ENCODE assay signal across 17 cellular contexts in the genomic region with DNA sequence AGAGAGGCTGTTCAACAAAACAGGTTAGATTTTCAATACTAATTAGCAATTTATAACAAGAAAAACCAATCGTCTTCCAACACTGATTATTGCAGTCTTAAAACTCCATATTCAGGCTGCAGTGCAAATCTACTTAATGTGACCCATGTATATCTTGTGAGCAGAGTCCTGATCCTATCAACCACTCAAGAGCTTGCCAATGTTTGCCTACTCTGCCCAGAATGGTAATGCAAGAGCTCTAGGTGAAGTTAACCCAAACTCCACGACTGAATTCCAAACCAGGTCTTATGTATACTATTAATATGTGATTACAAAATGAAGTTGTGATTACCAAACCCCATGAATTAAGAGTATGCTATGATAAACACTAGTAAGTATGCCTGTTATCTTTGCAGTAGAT. TPM values are rescaled to one million over a fixed set of nuclear protein-coding genes. Genes with fewer than 3 reads are reported as not detected.
DNase-seq lines count a peak whose midpoint lies in the region; ATAC-seq and TF ChIP-seq lines count a peak whose summit lies in the region.
"Had no signal": no experiment of that assay in that cellular context is flagged by ENCODE, and none has a peak within 500 bp of the region (broad histone marks: within the 10 kb centered on the region; RNA-seq: fewer than 3 reads in every experiment).

No MANE protein-coding gene starts in this region.

- H3K4me2 ChIP-seq in mesendoderm (ENCODE audit: low read length), result no peak overlapping the region

- intact Hi-C loops in Panc1 (cut with micrococcal nuclease; ENCODE audit: unreplicated experiment), result no loop called here

- ATAC-seq in GM18868 (IDR thresholded peaks at IDR 0.05; ENCODE audit: unreplicated experiment) (peak; percentile 8), Panc1 (no peak), lung (ENCODE audit: insufficient read depth, low FRiP score) (peak; percentile 58)
- ATAC-seq: CD8-positive, alpha-beta T cell had no signal

- H3K27ac ChIP-seq in Panc1 (ENCODE audit: low read length) (peak overlapping the region; percentile 44), lung (ENCODE audit: low read depth in 1 of 2, low read length in 1 of 2) (no peak overlapping the region), mesendoderm (ENCODE audit: low read depth, low read length) (no peak overlapping the region)
- H3K27ac ChIP-seq: RWPE1 had no signal

- H3K79me2 ChIP-seq in mesendoderm (ENCODE audit: control insufficient read depth, insufficient read depth, low read length), result peaks cover 12% of the 10 kb centered on the region

- H3K79me1 ChIP-seq in mesendoderm (ENCODE audit: low read length), result no peaks in the 10 kb centered on the region

- no peak overlapping the region for H4K5ac ChIP-seq in mesendoderm (ENCODE audit: low read length)

- H3K9ac ChIP-seq in mesendoderm (ENCODE audit: low read length), result no peak overlapping the region

- H3K4me1 ChIP-seq in Panc1 (ENCODE audit: control insufficient read depth, insufficient read depth, low read length), result peaks cover 7% of the 10 kb centered on the region
- peaks cover 1 to 15% of the 10 kb centered on the region in 2 donors for H3K4me1 ChIP-seq in lung (ENCODE audit: control insufficient read depth in 2 of 2, insufficient read depth in 2 of 2, low read length in 2 of 2)
- peaks cover 3% of the 10 kb centered on the region for H3K4me1 ChIP-seq in mesendoderm (ENCODE audit: control insufficient read depth, low read depth, low read length)

- no peak overlapping the region for H2BK5ac ChIP-seq in mesendoderm (ENCODE audit: low read length)

- H3K27me3 ChIP-seq in Panc1 (ENCODE audit: control insufficient read depth, insufficient read depth, low read length) (no peaks in the 10 kb centered on the region), lung (ENCODE audit: control insufficient read depth, insufficient read depth) (no peaks in the 10 kb centered on the region), mesendoderm (ENCODE audit: insufficient read depth, low read length, poor library complexity) (no peaks in the 10 kb centered on the region), MG63 (peaks cover 7% of the 10 kb centered on the region)

- POLR2A ChIA-PET in Panc1 (lab: Charles Lee), result no interaction called here

- H3K9me3 ChIP-seq in Panc1 (ENCODE audit: control insufficient read depth, insufficient read depth, low read depth, low read length) (no peaks in the 10 kb centered on the region), lung (ENCODE audit: control insufficient read depth in 2 of 2, insufficient read depth in 1 of 2, low read length in 1 of 2) (no peaks in the 10 kb centered on the region), MG63 (no peaks in the 10 kb centered on the region)

- 52 to 68% methylated on average over 2 of the region's 2 CpGs for WGBS in lung, 2 donors
- WGBS in mesendoderm (ENCODE audit: extremely low coverage, insufficient coverage, low lambda C conversion rate), result no CpG with 5 or more reads among the region's 2 CpGs

- no TSS peak for BruUV-seq in Panc1 (replicated peaks; lab: Mats Ljungman, UMichigan)

- DNase-seq in NCI-H1092 treated with DMSO at 0.1 percent for 48 hours (lab: John Stamatoyannopoulos, UW) (peak; percentile 1), NCI-H1092 (lab: John Stamatoyannopoulos, UW) (no peak), Panc1 (ENCODE audit: low read depth, low spot score) (no peak), lung (ENCODE audit: low spot score) (no peak), nucleus accumbens (lab: John Stamatoyannopoulos, UW) (no peak), mesendoderm (no peak), MG63 (no peak)
- DNase-seq: 8988T; CD8-positive, alpha-beta T cell; H7; IMR-90; Kasumi-1; NCI-H1436; NCI-H524 treated with DMSO at 0.1 percent for 48 hours; OCI-M1 had no signal

- H3K23ac ChIP-seq in mesendoderm (ENCODE audit: low read length), result no peak overlapping the region

- no peak overlapping the region for H3K56ac ChIP-seq in mesendoderm (ENCODE audit: low read length)

- TF ChIP-seq CTCF in Panc1 (IDR thresholded peaks at IDR 0.05), result no peak
- no peak for TF ChIP-seq CTCF in lung (IDR thresholded peaks at IDR 0.05; ENCODE audit: control extremely low read depth, extremely low read depth)

- H2BK15ac ChIP-seq in mesendoderm (replicated peaks; ENCODE audit: low read depth), result no peak overlapping the region

- in situ Hi-C loops in Panc1 (cut with HindIII; ENCODE audit: low pct_unique_long_range_greater_than_20kb, low sequenced_read_pairs), result no loop called here

- no peak overlapping the region for H3K4me3 ChIP-seq in Panc1 (ENCODE audit: low read depth in 2 of 2, low read length in 2 of 2)
- no peak overlapping the region for H3K4me3 ChIP-seq in lung
- H3K4me3 ChIP-seq in mesendoderm (ENCODE audit: low read length), result no peak overlapping the region
- no peak overlapping the region for H3K4me3 ChIP-seq in MG63

- no peak overlapping the region for H3K18ac ChIP-seq in mesendoderm (ENCODE audit: low read length)

- no peak overlapping the region for H2AK5ac ChIP-seq in mesendoderm (ENCODE audit: low read length)

- H2BK120ac ChIP-seq in mesendoderm (ENCODE audit: low read depth, low read length), result no peak overlapping the region

- H3K4ac ChIP-seq in mesendoderm (ENCODE audit: low read depth, low read length), result no peak overlapping the region

- CTCF ChIA-PET in Panc1 (lab: Charles Lee), result no interaction called here

- H4K8ac ChIP-seq in mesendoderm (ENCODE audit: low read depth, low read length), result no peak overlapping the region

- H3K36me3 ChIP-seq in Panc1 (ENCODE audit: control insufficient read depth, insufficient read depth, low read length) (no peaks in the 10 kb centered on the region), lung (ENCODE audit: control insufficient read depth in 2 of 2, insufficient read depth in 2 of 2, low read length in 2 of 2) (no peaks in the 10 kb centered on the region), mesendoderm (ENCODE audit: control insufficient read depth, insufficient read depth, low read length) (no peaks in the 10 kb centered on the region), MG63 (no peaks in the 10 kb centered on the region)

RNA-seq across cellular contexts. Expression of gene EFNA5, which starts 17.1 kb away (rescaled TPM):
- 30.5 TPM for total RNA-seq in Panc1 (2021; ENCODE audit: unreplicated experiment)
- 5.5 TPM for polyA plus RNA-seq in Panc1 (2012; ENCODE audit: insufficient read length)
- total RNA-seq in lung, result 10 to 100 TPM; 12.4 to 18.4 TPM
- 1 to 10 TPM; 2.1 to 3.2 TPM for polyA plus RNA-seq in lung
- 29.1 TPM for polyA plus RNA-seq in mesendoderm (2013, experiment 1 of 2)
- polyA plus RNA-seq in mesendoderm (2013, experiment 2 of 2), result 27.0 TPM
- 0.56 and 0.79 TPM in 2 replicates for total RNA-seq in MG63 (2014; rRNA removed; shearing (Covaris generic); ENCODE audit: low replicate concordance)
- total RNA-seq: CD8-positive, alpha-beta T cell had no signal
